Comparison of ENCODE assay signal across 8 cellular contexts in genomic region chr10:3874606-3874987, GRCh38.
DNase-seq lines count a peak whose midpoint lies in the region; ATAC-seq and TF ChIP-seq lines count a peak whose summit lies in the region.
"Not testable (repeated sequence)": the region's sequence is repeated elsewhere in the genome, so short reads cannot be mapped to it uniquely, and the experiment has no call there.

No MANE protein-coding gene starts in this region.

- H3K4me1 Mint-ChIP-seq in CD8-positive, alpha-beta T cell (ENCODE audit: low read depth) = peaks cover 43% of the 10 kb centered on the region
- peaks cover 63% of the 10 kb centered on the region for H3K4me1 Mint-ChIP-seq in activated CD4-positive, alpha-beta T cell treated with anti-CD3 and anti-CD28 coated beads for 36 hours
- peaks cover 43 to 63% of the 10 kb centered on the region in 2 donors for H3K4me1 Mint-ChIP-seq in effector memory CD8-positive, alpha-beta T cell (ENCODE audit: low read depth in 2 of 2)
- peaks cover 37% of the 10 kb centered on the region for H3K4me1 Mint-ChIP-seq in memory B cell

- not testable (repeated sequence) for DNase-seq in CD8-positive, alpha-beta T cell; activated CD4-positive, alpha-beta T cell treated with anti-CD3 and anti-CD28 coated beads for 36 hours; activated naive CD4-positive, alpha-beta T cell treated with anti-CD3 and anti-CD28 coated beads, Interleukin-2, amount 50 U/mL, for 72 hours (ENCODE audit: low spot score in 2 of 2); effector memory CD8-positive, alpha-beta T cell; memory B cell (ENCODE audit: low spot score in 2 of 2); upper lobe of right lung

- H3K36me3 ChIP-seq in CD8-positive, alpha-beta T cell (ENCODE audit: insufficient read depth, low read length); upper lobe of right lung: not testable (repeated sequence)

- H3K36me3 Mint-ChIP-seq in CD8-positive, alpha-beta T cell; activated CD4-positive, alpha-beta T cell treated with anti-CD3 and anti-CD28 coated beads for 36 hours (ENCODE audit: low read depth); activated naive CD4-positive, alpha-beta T cell treated with anti-CD3 and anti-CD28 coated beads, Interleukin-2, amount 50 U/mL, for 72 hours; memory B cell: not testable (repeated sequence)
- peaks cover 24% of the 10 kb centered on the region for H3K36me3 Mint-ChIP-seq in effector memory CD8-positive, alpha-beta T cell (ENCODE audit: insufficient read depth)

- not testable (repeated sequence) for H3K27me3 ChIP-seq in CD8-positive, alpha-beta T cell (ENCODE audit: insufficient read depth, low read length); upper lobe of right lung

- not testable (repeated sequence) for TF ChIP-seq CTCF in CD8-positive, alpha-beta T cell (IDR thresholded peaks at IDR 0.05); upper lobe of right lung (IDR thresholded peaks at IDR 0.05)

- H3K9me3 Mint-ChIP-seq in CD8-positive, alpha-beta T cell; activated CD4-positive, alpha-beta T cell treated with anti-CD3 and anti-CD28 coated beads for 36 hours (ENCODE audit: low read depth); activated naive CD4-positive, alpha-beta T cell treated with anti-CD3 and anti-CD28 coated beads, Interleukin-2, amount 50 U/mL, for 72 hours; effector memory CD8-positive, alpha-beta T cell; memory B cell: not testable (repeated sequence)

- H3K27ac Mint-ChIP-seq in CD8-positive, alpha-beta T cell = peak overlapping the region; percentile 85
- peak overlapping the region; percentile 97 for H3K27ac Mint-ChIP-seq in activated CD4-positive, alpha-beta T cell treated with anti-CD3 and anti-CD28 coated beads for 36 hours
- H3K27ac Mint-ChIP-seq in activated naive CD4-positive, alpha-beta T cell treated with anti-CD3 and anti-CD28 coated beads, Interleukin-2, amount 50 U/mL, for 72 hours = peak overlapping the region; percentile 88 to 94
- peak overlapping the region; percentile 98 to 100 for H3K27ac Mint-ChIP-seq in effector memory CD8-positive, alpha-beta T cell
- peak overlapping the region; percentile 100 for H3K27ac Mint-ChIP-seq in memory B cell

- H3K4me1 ChIP-seq in CD8-positive, alpha-beta T cell (ENCODE audit: insufficient read depth, low read length) = peaks cover 25% of the 10 kb centered on the region
- peaks cover 14% of the 10 kb centered on the region for H3K4me1 ChIP-seq in upper lobe of right lung

- ATAC-seq in CD8-positive, alpha-beta T cell; activated CD4-positive, alpha-beta T cell treated with anti-CD3 and anti-CD28 coated beads for 36 hours; activated naive CD4-positive, alpha-beta T cell treated with anti-CD3 and anti-CD28 coated beads, Interleukin-2, amount 50 U/mL, for 72 hours; effector memory CD8-positive, alpha-beta T cell (replicated peaks); memory B cell (ENCODE audit: low read depth); upper lobe of right lung: not testable (repeated sequence)
- peak; percentile 0 for ATAC-seq in HG03439 (IDR thresholded peaks at IDR 0.05; ENCODE audit: unreplicated experiment)

- intact Hi-C loops in CD8-positive, alpha-beta T cell (cut with DNase I, micrococcal nuclease) = loop anchor here (2.0 to 5.0 kb wide), 4 partner anchors 18 to 94 kb away; no protein-coding TSS in a partner anchor
- intact Hi-C loops in activated CD4-positive, alpha-beta T cell treated with anti-CD3 and anti-CD28 coated beads for 36 hours (cut with DNase I, micrococcal nuclease) = loop anchor here (1.0 to 10.0 kb wide), 4 partner anchors 26 to 780 kb away; no protein-coding TSS in a partner anchor
- intact Hi-C loops in upper lobe of right lung (cut with DNase I) = not testable (repeated sequence)

- peak overlapping the region; percentile 45 for H3K4me3 Mint-ChIP-seq in CD8-positive, alpha-beta T cell
- peak overlapping the region; percentile 38 for H3K4me3 Mint-ChIP-seq in activated CD4-positive, alpha-beta T cell treated with anti-CD3 and anti-CD28 coated beads for 36 hours
- H3K4me3 Mint-ChIP-seq in effector memory CD8-positive, alpha-beta T cell = peak overlapping the region; percentile 71 to 72
- peak overlapping the region; percentile 70 for H3K4me3 Mint-ChIP-seq in memory B cell

- POLR2A ChIA-PET in CD8-positive, alpha-beta T cell (lab: Charles Lee) = interaction anchor here (1.4 to 2.6 kb wide), 2 partner anchors 23 to 91 kb away, joined by 4 to 26 read pairs; partner anchors contain the start of gene KLF6
- POLR2A ChIA-PET in activated CD4-positive, alpha-beta T cell treated with anti-CD3 and anti-CD28 coated beads for 36 hours (lab: Charles Lee) = interaction anchor here (0.9 to 2.4 kb wide), 7 partner anchors 8 to 92 kb away, joined by 3 to 17 read pairs (median 5); no protein-coding TSS in a partner anchor

- not testable (repeated sequence) for H3K27me3 Mint-ChIP-seq in CD8-positive, alpha-beta T cell (ENCODE audit: low read depth); activated CD4-positive, alpha-beta T cell treated with anti-CD3 and anti-CD28 coated beads for 36 hours; effector memory CD8-positive, alpha-beta T cell; memory B cell

- H3K4me3 ChIP-seq in CD8-positive, alpha-beta T cell (ENCODE audit: low read depth, low read length); skin epidermis; upper lobe of right lung: not testable (repeated sequence)

- CTCF ChIA-PET in CD8-positive, alpha-beta T cell (lab: Charles Lee) = interaction anchor here (0.8 to 1.1 kb wide), 2 partner anchors 10 to 59 kb away, joined by 3 read pairs; no protein-coding TSS in a partner anchor
- CTCF ChIA-PET in activated CD4-positive, alpha-beta T cell treated with anti-CD3 and anti-CD28 coated beads for 36 hours (lab: Charles Lee) = interaction anchor here (1.4 to 2.5 kb wide), 4 partner anchors 9 to 90 kb away, joined by 3 to 8 read pairs (median 6); partner anchors contain the start of gene KLF6

- H3K27ac ChIP-seq in CD8-positive, alpha-beta T cell (ENCODE audit: low read depth, low read length) = peak overlapping the region; percentile 30
- H3K27ac ChIP-seq in skin epidermis = peak overlapping the region in 19 of 21 experiments; percentile 34 to 88 (median 67)
- peak overlapping the region; percentile 81 for H3K27ac ChIP-seq in upper lobe of right lung

- not testable (repeated sequence) for H3K9me3 ChIP-seq in CD8-positive, alpha-beta T cell (ENCODE audit: low read length); upper lobe of right lung

Comparison
In these comparisons a context has a peak if more than half of its experiments do, and no peak if none do; other contexts are left out.
1. H3K27ac ChIP-seq: peak in every context shown above with its lines; median percentile 81 in upper lobe of right lung; 67 in skin epidermis; 30 in CD8-positive, alpha-beta T cell.